ENCODE assay signal across 14 cellular contexts in genomic region chr2:101406867-101407266, GRCh38. TPM values are rescaled to one million over a fixed set of nuclear protein-coding genes. Genes with fewer than 3 reads are reported as not detected.
DNase-seq lines count a peak whose midpoint lies in the region; ATAC-seq and TF ChIP-seq lines count a peak whose summit lies in the region.
"Had no signal": no experiment of that assay in that cellular context is flagged by ENCODE, and none has a peak within 500 bp of the region (broad histone marks: within the 10 kb centered on the region; RNA-seq: fewer than 3 reads in every experiment).

No MANE protein-coding gene starts in this region.

- H3K27ac Mint-ChIP-seq in endodermal cell, result no peak overlapping the region
- H3K27ac Mint-ChIP-seq: activated CD4-positive, alpha-beta T cell treated with anti-CD3 and anti-CD28 coated beads, Interleukin-2, amount 10 ng/mL, durations not matched to agents 7 days and 5 days; type B pancreatic cell had no signal

- no peak overlapping the region for H2AFZ ChIP-seq in osteoblast (ENCODE audit: low read length)

- peaks cover 5% of the 10 kb centered on the region for H3K27me3 Mint-ChIP-seq in endodermal cell (ENCODE audit: insufficient read depth)

- DNase-seq in EH (ENCODE audit: low read depth) (peak; percentile 90), NCI-H226 (peak; percentile 18), dedifferentiated amniotic fluid mesenchymal stem cell (ENCODE audit: extremely low spot score) (peak; percentile 46), osteoblast (ENCODE audit: insufficient read length, low spot score, missing footprints) (peak; percentile 89), COLO668 (lab: John Stamatoyannopoulos, UW; ENCODE audit: unreplicated experiment) (no peak), endodermal cell (no peak), heart left ventricle (no peak)
- DNase-seq in activated T-cell treated with anti-CD3 and anti-CD28 coated beads, Interleukin-2, amount 50 U/mL, for 48 hours, result no peak
- DNase-seq: activated CD4-positive, alpha-beta T cell treated with anti-CD3 and anti-CD28 coated beads, Interleukin-2, amount 10 ng/mL, durations not matched to agents 7 days and 5 days; cerebellar nuclear complex; glutamatergic neuron; mammary epithelial cell had no signal

- H3K27me3 ChIP-seq in osteoblast (ENCODE audit: insufficient read depth, low read length) (no peaks in the 10 kb centered on the region), endodermal cell (ENCODE audit: control insufficient read depth, insufficient read depth, low read length, poor library complexity, severe bottlenecking) (no peaks in the 10 kb centered on the region), heart left ventricle (no peaks in the 10 kb centered on the region)

- H3K36me3 Mint-ChIP-seq in endodermal cell (ENCODE audit: low read depth), result no peaks in the 10 kb centered on the region
- H3K36me3 Mint-ChIP-seq: type B pancreatic cell had no signal

- H4K20me1 ChIP-seq in osteoblast (ENCODE audit: insufficient read depth, low read length), result no peaks in the 10 kb centered on the region

- no peak overlapping the region for H3K4me3 Mint-ChIP-seq in endodermal cell
- H3K4me3 Mint-ChIP-seq: activated CD4-positive, alpha-beta T cell treated with anti-CD3 and anti-CD28 coated beads, Interleukin-2, amount 10 ng/mL, durations not matched to agents 7 days and 5 days; type B pancreatic cell had no signal

- H3K4me3 ChIP-seq in osteoblast (ENCODE audit: insufficient read depth, low read length) (no peak overlapping the region), endodermal cell (ENCODE audit: low read length) (no peak overlapping the region), heart left ventricle (no peak overlapping the region)
- H3K4me3 ChIP-seq: SK-N-MC had no signal

- H3K4me1 ChIP-seq in osteoblast (ENCODE audit: insufficient read depth, low read length) (no peaks in the 10 kb centered on the region), endodermal cell (ENCODE audit: control insufficient read depth, insufficient read depth, low read length) (no peaks in the 10 kb centered on the region), heart left ventricle (peaks cover 0 to 11% (median 0%) of the 10 kb centered on the region in 12 donors)

- H3K9ac ChIP-seq in endodermal cell (ENCODE audit: extremely low read depth, low read length, poor library complexity, severe bottlenecking), result no peak overlapping the region

- H3K36me3 ChIP-seq in osteoblast (ENCODE audit: insufficient read depth, low read length) (peaks cover 27% of the 10 kb centered on the region), endodermal cell (ENCODE audit: control insufficient read depth, insufficient read depth, low read length) (no peaks in the 10 kb centered on the region), heart left ventricle (no peaks in the 10 kb centered on the region)

- H3K9me3 ChIP-seq in osteoblast (ENCODE audit: low read depth, low read length) (no peaks in the 10 kb centered on the region), endodermal cell (ENCODE audit: control insufficient read depth, low read length) (no peaks in the 10 kb centered on the region), heart left ventricle (no peaks in the 10 kb centered on the region)

- no peak overlapping the region for H3K4me2 ChIP-seq in osteoblast (ENCODE audit: insufficient read depth, low read length)

- H3K4me1 Mint-ChIP-seq in endodermal cell, result no peaks in the 10 kb centered on the region

- no peak for TF ChIP-seq POLR2A in heart left ventricle (IDR thresholded peaks at IDR 0.05)

- H3K79me2 ChIP-seq in osteoblast (ENCODE audit: insufficient read depth, low read length), result no peaks in the 10 kb centered on the region

- intact Hi-C loops in heart left ventricle (cut with DNase I), result no loop called here

- H3K27ac ChIP-seq in osteoblast (ENCODE audit: low read depth, low read length) (no peak overlapping the region), endodermal cell (ENCODE audit: low read depth, low read length) (no peak overlapping the region), heart left ventricle (no peak overlapping the region)
- H3K27ac ChIP-seq: SK-N-MC had no signal

- TF ChIP-seq CTCF in osteoblast (IDR thresholded peaks at IDR 0.05; ENCODE audit: extremely low read depth, low read depth, low read length) (no peak), endodermal cell (conservative IDR thresholded peaks at IDR 0.05) (no peak), heart left ventricle (IDR thresholded peaks at IDR 0.05) (no peak)

- no peak for ATAC-seq in heart left ventricle

- no peaks in the 10 kb centered on the region for H3K9me3 Mint-ChIP-seq in endodermal cell
- H3K9me3 Mint-ChIP-seq: activated CD4-positive, alpha-beta T cell treated with anti-CD3 and anti-CD28 coated beads, Interleukin-2, amount 10 ng/mL, durations not matched to agents 7 days and 5 days; type B pancreatic cell had no signal

RNA-seq across cellular contexts. Expression of gene CREG2, which starts 19.6 kb away (rescaled TPM):
- total RNA-seq in osteoblast (0.29 and 0.36 TPM in 2 replicates), endodermal cell (under 1 TPM in 1 of 2 donors, not detected in 1; 0.13 TPM), heart left ventricle (1 to 10 TPM in 1 of 9 donors, under 1 TPM in 3, not detected in 5; 0.18 to 1.1 (median 0.46) TPM)
- 0.53 TPM for polyA plus RNA-seq in endodermal cell (2013, experiment 1 of 2)
- polyA plus RNA-seq in endodermal cell (2013, experiment 2 of 2), result 0.08 TPM
- not detected for polyA plus RNA-seq in heart left ventricle

Comparison
In these comparisons a context has a peak if more than half of its experiments do, and no peak if none do; other contexts are left out.
1. DNase-seq: peak in EH (single experiment), NCI-H226 (single experiment), dedifferentiated amniotic fluid mesenchymal stem cell (single experiment) and osteoblast (single experiment); none in activated T-cell treated with anti-CD3 and anti-CD28 coated beads, Interleukin-2, amount 50 U/mL, for 48 hours (0 of 2), COLO668 (single experiment), endodermal cell (single experiment) and heart left ventricle (0 of 5).